ENCODE assay signal across 20 cellular contexts in the genomic region with DNA sequence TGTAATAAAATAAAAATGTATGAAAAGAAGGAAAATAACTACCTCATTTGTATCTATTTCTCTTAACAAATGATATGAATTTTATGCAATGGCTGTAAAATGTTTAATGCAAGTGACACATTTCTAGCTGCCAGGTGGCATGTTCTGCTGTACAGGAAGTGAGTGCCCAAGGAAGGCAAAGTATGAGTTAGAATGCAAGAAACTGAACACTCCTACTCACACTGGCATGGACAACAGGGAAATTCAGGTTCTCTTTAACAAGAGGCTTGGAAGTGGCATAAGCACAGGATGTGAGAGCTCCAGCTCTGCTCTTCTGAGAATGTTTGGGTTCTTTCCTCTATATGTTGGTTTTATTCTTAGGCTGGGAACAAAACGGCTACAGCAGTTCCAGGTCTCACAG. TPM values are rescaled to one million over a fixed set of nuclear protein-coding genes. Genes with fewer than 3 reads are reported as not detected.
A peak's percentile ranks its signal among the peaks of the same experiment; 100 is the strongest.
DNase-seq lines count a peak whose midpoint lies in the region; ATAC-seq and TF ChIP-seq lines count a peak whose summit lies in the region.
"Had no signal": no experiment of that assay in that cellular context is flagged by ENCODE, and none has a peak within 500 bp of the region (broad histone marks: within the 10 kb centered on the region; RNA-seq: fewer than 3 reads in every experiment).

No MANE protein-coding gene starts in this region.

- no peaks in the 10 kb centered on the region for H3K27me3 ChIP-seq in left lung

- H3K27ac ChIP-seq in left lung, result no peak overlapping the region
- H3K27ac ChIP-seq: 22Rv1, A549 had no signal

- no peaks in the 10 kb centered on the region for H3K9me3 ChIP-seq in left lung
- H3K9me3 ChIP-seq: A549 had no signal

- intact Hi-C loops in left lung (cut with DNase I), result no loop called here

- no peak for TF ChIP-seq CTCF in left lung (IDR thresholded peaks at IDR 0.05)

- peaks cover 0 to 3% of the 10 kb centered on the region in 2 donors for H3K4me1 ChIP-seq in left lung
- H3K4me1 ChIP-seq: A549 had no signal

- peak; percentile 33 for ATAC-seq in left lung
- ATAC-seq: A549, HCT116 had no signal

- DNase-seq in DMS53 (lab: John Stamatoyannopoulos, UW), result peak; percentile 12
- DNase-seq in DMS53 treated with DMSO at 0.1 percent for 48 hours (lab: John Stamatoyannopoulos, UW; ENCODE audit: unreplicated experiment), result no peak
- DNase-seq in left lung, result no peak
- DNase-seq in superior temporal gyrus (ENCODE audit: extremely low spot score), result peak; percentile 61
- no peak for DNase-seq in activated CD4-positive, CD25-positive, alpha-beta regulatory T cell (lab: John Stamatoyannopoulos, UW)
- DNase-seq in AG08395 (ENCODE audit: low spot score), result no peak
- no peak for DNase-seq in GM19240 (ENCODE audit: insufficient read length, low spot score)
- DNase-seq: C1 segment of cervical spinal cord; CD4-positive, CD25-positive, alpha-beta regulatory T cell; CD8-positive, alpha-beta memory T cell; COR-L47; DMS79 treated with DMSO at 0.1 percent for 48 hours; GF-D8; GOT3; H7; HFFc6; KBM-7 had no signal

- no peak overlapping the region for H3K4me3 ChIP-seq in left lung
- H3K4me3 ChIP-seq: A549 had no signal

- no peaks in the 10 kb centered on the region for H3K36me3 ChIP-seq in left lung

RNA-seq across cellular contexts. Expression of a gene that starts 20.4 kb away (rescaled TPM):
- total RNA-seq in left lung, result 100 to 1,000 TPM in 1 of 2 donors, 10 to 100 TPM in 1; 87.5 to 152 TPM
- total RNA-seq: CD4-positive, CD25-positive, alpha-beta regulatory T cell; CD8-positive, alpha-beta memory T cell had no signal

Comparison
In these comparisons a context has a peak if more than half of its experiments do, and no peak if none do; other contexts are left out.
1. DNase-seq: peak in DMS53 (single experiment) and superior temporal gyrus (single experiment); none in DMS53 treated with DMSO at 0.1 percent for 48 hours (single experiment), left lung (0 of 2), activated CD4-positive, CD25-positive, alpha-beta regulatory T cell (0 of 4), AG08395 (single experiment) and GM19240 (single experiment).